Comparison of ENCODE assay signal across 19 cellular contexts in the genomic region with DNA sequence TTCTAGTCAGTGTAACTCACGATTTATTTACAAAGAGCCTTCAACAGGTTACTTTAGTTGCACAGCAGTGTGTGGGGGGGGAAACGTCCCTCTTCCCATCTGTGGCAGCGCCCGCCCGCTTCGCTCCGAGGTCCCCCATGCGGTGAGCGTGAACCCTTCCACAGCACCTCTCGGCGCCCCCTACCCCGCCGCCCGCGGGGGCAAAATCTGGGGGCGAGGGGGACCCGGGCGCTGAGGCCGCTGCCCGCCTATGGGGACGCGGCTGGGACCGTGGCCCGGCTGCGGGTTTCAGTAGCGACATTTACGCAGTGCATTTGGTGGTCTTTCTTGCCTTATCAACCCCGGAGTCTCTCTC. TPM values are rescaled to one million over a fixed set of nuclear protein-coding genes. Genes with fewer than 3 reads are reported as not detected.
DNase-seq lines count a peak whose midpoint lies in the region; ATAC-seq and TF ChIP-seq lines count a peak whose summit lies in the region.
"Had no signal": no experiment of that assay in that cellular context is flagged by ENCODE, and none has a peak within 500 bp of the region (broad histone marks: within the 10 kb centered on the region; RNA-seq: fewer than 3 reads in every experiment).

No MANE protein-coding gene starts in this region.

- TF ChIP-seq CTCF in CD14-positive monocyte (IDR thresholded peaks at IDR 0.05) (no peak), glutamatergic neuron (IDR thresholded peaks at IDR 0.05; ENCODE audit: partially characterized antibody, unreplicated experiment) (no peak), osteoblast (IDR thresholded peaks at IDR 0.05; ENCODE audit: extremely low read depth, low read depth, low read length) (no peak)

- peaks cover 87 to 97% (median 91%) of the 10 kb centered on the region in 3 donors for H3K27me3 Mint-ChIP-seq in CD14-positive monocyte (ENCODE audit: low read depth in 3 of 3)
- peaks cover 39% of the 10 kb centered on the region for H3K27me3 Mint-ChIP-seq in glutamatergic neuron (ENCODE audit: unreplicated experiment)

- 19% methylated on average over 28 of the region's 28 CpGs for WGBS in HUES64

- H3K4me1 Mint-ChIP-seq in CD14-positive monocyte (peaks cover 34% of the 10 kb centered on the region), glutamatergic neuron (ENCODE audit: low read depth, unreplicated experiment) (peaks cover 17% of the 10 kb centered on the region)
- H3K4me1 Mint-ChIP-seq: immature natural killer cell had no signal

- ATAC-seq in GM18858 (IDR thresholded peaks at IDR 0.05; ENCODE audit: unreplicated experiment): no peak

- DNase-seq in CD14-positive monocyte (ENCODE audit: low spot score) (no peak), glutamatergic neuron (peak; percentile 37), osteoblast (ENCODE audit: insufficient read length, low spot score, missing footprints) (peak; percentile 32), activated gamma-delta T cell treated with Interleukin-2 at 50 U/mL for 16 hours (no peak), NCI-H146 treated with DMSO at 0.1 percent for 48 hours (lab: John Stamatoyannopoulos, UW; ENCODE audit: unreplicated experiment) (no peak), NCI-H1694 treated with DMSO at 0.1 percent for 48 hours (lab: John Stamatoyannopoulos, UW) (no peak)
- DNase-seq: activated CD4-positive, alpha-beta T cell treated with anti-CD3 and anti-CD28 coated beads for 4 hours; GDM1; immature natural killer cell; Karpas-422; NCI-H1105 treated with DMSO at 0.1 percent for 48 hours; sigmoid colon; SJCRH30; stimulated activated CD4-positive, alpha-beta T cell treated with anti-CD3 and anti-CD28 coated beads, Interleukin-2, amount 100 ng/mL, for 48 hours had no signal

- no peaks in the 10 kb centered on the region for H3K36me3 ChIP-seq in HUES64 (ENCODE audit: insufficient read depth, low read length)
- H3K36me3 ChIP-seq in osteoblast (ENCODE audit: insufficient read depth, low read length): no peaks in the 10 kb centered on the region
- H3K36me3 ChIP-seq: neutrophil, sigmoid colon had no signal

- H3K36me3 Mint-ChIP-seq in CD14-positive monocyte (peaks cover 7 to 10% of the 10 kb centered on the region in 2 donors), glutamatergic neuron (ENCODE audit: unreplicated experiment) (no peaks in the 10 kb centered on the region)

- intact Hi-C loops in CD14-positive monocyte (cut with micrococcal nuclease): no loop called here

- no peak overlapping the region for H3K4me2 ChIP-seq in osteoblast (ENCODE audit: insufficient read depth, low read length)

- no peak overlapping the region for H3K27ac ChIP-seq in HUES64 (ENCODE audit: low read depth, low read length)
- H3K27ac ChIP-seq in osteoblast (ENCODE audit: low read depth, low read length): no peak overlapping the region
- H3K27ac ChIP-seq: GM23248, neutrophil, SJCRH30 had no signal

- no peaks in the 10 kb centered on the region for H3K79me2 ChIP-seq in osteoblast (ENCODE audit: insufficient read depth, low read length)

- H3K9me3 Mint-ChIP-seq in CD14-positive monocyte (peaks cover 0 to 48% (median 34%) of the 10 kb centered on the region in 7 donors), glutamatergic neuron (ENCODE audit: unreplicated experiment) (peaks cover 19% of the 10 kb centered on the region)

- peak overlapping the region; percentile 43 for H3K4me3 ChIP-seq in HUES64 (ENCODE audit: low read length)
- H3K4me3 ChIP-seq in osteoblast (ENCODE audit: insufficient read depth, low read length): no peak overlapping the region
- H3K4me3 ChIP-seq: sigmoid colon, SJCRH30 had no signal

- H3K4me1 ChIP-seq in HUES64 (ENCODE audit: insufficient read depth, low read length) (peaks cover 43% of the 10 kb centered on the region), osteoblast (ENCODE audit: insufficient read depth, low read length) (no peaks in the 10 kb centered on the region)
- H3K4me1 ChIP-seq: SJCRH30 had no signal

- no peak overlapping the region for H2AFZ ChIP-seq in osteoblast (ENCODE audit: low read length)

- H3K9me3 ChIP-seq in HUES64 (ENCODE audit: insufficient read depth, low read depth, low read length): no peaks in the 10 kb centered on the region
- no peaks in the 10 kb centered on the region for H3K9me3 ChIP-seq in osteoblast (ENCODE audit: low read depth, low read length)
- H3K9me3 ChIP-seq: neutrophil, SJCRH30 had no signal

- H4K20me1 ChIP-seq in osteoblast (ENCODE audit: insufficient read depth, low read length): no peaks in the 10 kb centered on the region

- H3K27ac Mint-ChIP-seq in CD14-positive monocyte (no peak overlapping the region), glutamatergic neuron (ENCODE audit: unreplicated experiment) (no peak overlapping the region)
- H3K27ac Mint-ChIP-seq: immature natural killer cell had no signal

- no peak overlapping the region for H3K9ac ChIP-seq in HUES64 (ENCODE audit: low read depth, low read length)
- H3K9ac ChIP-seq: GM23248 had no signal

- H3K27me3 ChIP-seq in HUES64 (ENCODE audit: insufficient read depth, low read length) (peaks cover 100% of the 10 kb centered on the region), osteoblast (ENCODE audit: insufficient read depth, low read length) (peaks cover 89% of the 10 kb centered on the region)
- H3K27me3 ChIP-seq: SJCRH30 had no signal

- H3K4me3 Mint-ChIP-seq in CD14-positive monocyte (peak overlapping the region; percentile 56 to 87), glutamatergic neuron (ENCODE audit: unreplicated experiment) (peak overlapping the region; percentile 83)

RNA-seq across cellular contexts. Expression of a gene that starts 6.4 kb away (rescaled TPM):
- not detected for polyA plus RNA-seq in CD14-positive monocyte
- 0.65 TPM for polyA plus RNA-seq in HUES64 (2013, experiment 1 of 2)
- polyA plus RNA-seq in HUES64 (2013, experiment 2 of 2): 0.70 TPM
- total RNA-seq in glutamatergic neuron (ENCODE audit: unreplicated experiment) (25.6 TPM), osteoblast (under 0.01 TPM in 1 of 2 replicates, not detected in the other)
- total RNA-seq: dermis blood vessel endothelial cell, sigmoid colon had no signal
- polyA plus RNA-seq: GM23248, immature natural killer cell had no signal

Comparison
In these comparisons a context has a peak if more than half of its experiments do, and no peak if none do; other contexts are left out.
1. DNase-seq: peak in glutamatergic neuron (single experiment) and osteoblast (single experiment); none in CD14-positive monocyte (single experiment), activated gamma-delta T cell treated with Interleukin-2 at 50 U/mL for 16 hours (single experiment), NCI-H146 treated with DMSO at 0.1 percent for 48 hours (single experiment) and NCI-H1694 treated with DMSO at 0.1 percent for 48 hours (single experiment).
2. RNA of a gene that starts 6.4 kb away (total RNA-seq): 25.6 TPM in glutamatergic neuron (single experiment); under 0.01 TPM in osteoblast; every median in the first group is over 10 times any median in the second.